In genomic region chr11:76320929-76321328, GRCh38 we compare ENCODE assay signal across 25 cellular contexts.
"Had no signal": no experiment of that assay in that cellular context is flagged by ENCODE, and none has a peak within 500 bp of the region (broad histone marks: within the 10 kb centered on the region; RNA-seq: fewer than 3 reads in every experiment).

No MANE protein-coding gene starts in this region.

- H3K4me1 Mint-ChIP-seq: brain had no signal

- DNase-seq: activated CD4-positive, alpha-beta T cell treated with anti-CD3 and anti-CD28 coated beads for 48 hours; activated CD4-positive, alpha-beta T cell treated with anti-CD3 and anti-CD28 coated beads, Interleukin-2, amount 50 U/mL, for 4 hours; activated CD4-positive, CD25-positive, alpha-beta regulatory T cell treated with anti-CD3 and anti-CD28 coated beads, Interleukin-2, amount 50 U/mL, for 72 hours; activated CD8-positive, alpha-beta memory T cell treated with anti-CD3 and anti-CD28 coated beads, Interleukin-2, amount 50 U/mL, for 48 hours; activated CD8-positive, alpha-beta T cell treated with anti-CD3 and anti-CD28 coated beads, Interleukin-2, amount 10 ng/mL, durations not matched to agents 7 days and 5 days; activated naive CD8-positive, alpha-beta T cell treated with anti-CD3 and anti-CD28 coated beads, Interleukin-2, amount 50 U/mL, for 24 hours; activated T-cell treated with anti-CD3 and anti-CD28 coated beads, Interleukin-2, amount 50 U/mL, for 1 hour; amniotic stem cell; MG63; NCI-H1105; NCI-H1436; NCI-H1694 treated with DMSO at 0.1 percent for 48 hours; NCI-H2029 treated with DMSO at 0.1 percent for 48 hours; NCI-H345; NCI-H510A; NCI-H526 treated with DMSO at 0.1 percent for 48 hours; NCI-H82; NK-92 treated with Interleukin-12 subunit alpha and Interleukin-12 subunit beta, amount 100 ng/mL, for 24 hours; OCI-M1; RPMI8226; T-cell had no signal

- H3K9me3 ChIP-seq: ascending aorta, MG63 had no signal

- H3K9me3 Mint-ChIP-seq: activated naive CD4-positive, alpha-beta T cell treated with anti-CD3 and anti-CD28 coated beads, Interleukin-2, amount 50 U/mL, for 72 hours; activated naive CD8-positive, alpha-beta T cell treated with anti-CD3 and anti-CD28 coated beads, Interleukin-2, amount 50 U/mL, for 24 hours; T-cell had no signal

- H3K4me3 ChIP-seq: MG63, SK-N-MC had no signal

- H3K4me3 Mint-ChIP-seq: activated CD8-positive, alpha-beta T cell treated with anti-CD3 and anti-CD28 coated beads, Interleukin-2, amount 10 ng/mL, durations not matched to agents 7 days and 5 days; activated naive CD8-positive, alpha-beta T cell treated with anti-CD3 and anti-CD28 coated beads, Interleukin-2, amount 50 U/mL, for 24 hours; T-cell had no signal

- H3K4me1 ChIP-seq: ascending aorta had no signal

- H3K36me3 Mint-ChIP-seq: activated naive CD4-positive, alpha-beta T cell treated with anti-CD3 and anti-CD28 coated beads, Interleukin-2, amount 50 U/mL, for 72 hours; brain; T-cell had no signal

- H3K27me3 ChIP-seq: ascending aorta, MG63 had no signal

- H3K27ac Mint-ChIP-seq: activated CD8-positive, alpha-beta T cell treated with anti-CD3 and anti-CD28 coated beads, Interleukin-2, amount 10 ng/mL, durations not matched to agents 7 days and 5 days; activated naive CD4-positive, alpha-beta T cell treated with anti-CD3 and anti-CD28 coated beads, Interleukin-2, amount 50 U/mL, for 72 hours; activated naive CD8-positive, alpha-beta T cell treated with anti-CD3 and anti-CD28 coated beads, Interleukin-2, amount 50 U/mL, for 24 hours; brain; T-cell had no signal

- H3K36me3 ChIP-seq: ascending aorta, MG63 had no signal

- H3K27ac ChIP-seq: ascending aorta, SK-N-MC had no signal
